In the genomic region with DNA sequence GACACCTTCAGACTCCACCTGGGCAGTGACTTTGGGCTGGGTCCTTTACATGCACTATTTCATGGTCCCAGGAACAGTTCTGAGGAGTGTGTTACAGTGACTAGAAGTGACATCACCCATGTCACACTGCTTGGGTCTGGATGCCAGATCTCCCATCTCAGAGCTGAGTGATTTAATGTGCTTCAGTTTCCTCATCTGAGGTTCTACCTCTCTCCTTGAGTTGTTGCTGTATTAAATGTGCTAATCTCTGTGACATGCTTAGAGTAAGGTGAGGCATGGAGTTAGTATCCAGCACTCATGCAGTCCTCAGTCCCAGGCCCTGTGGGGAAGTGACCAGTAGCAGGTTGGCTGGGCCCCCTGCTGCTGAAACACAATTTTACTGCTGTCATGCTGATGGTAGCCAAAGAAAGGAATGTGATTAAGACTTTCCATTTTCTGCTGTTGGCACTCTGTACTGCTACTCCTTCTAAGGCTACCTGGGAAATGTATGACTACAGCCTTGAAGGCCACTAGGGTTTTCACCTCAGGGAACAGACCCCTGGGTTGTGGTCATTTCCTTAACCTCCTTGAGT, we compare ENCODE assay signal across 10 cellular contexts.
DNase-seq lines count a peak whose midpoint lies in the region; ATAC-seq and TF ChIP-seq lines count a peak whose summit lies in the region.
"Had no signal": no experiment of that assay in that cellular context is flagged by ENCODE, and none has a peak within 500 bp of the region (broad histone marks: within the 10 kb centered on the region; RNA-seq: fewer than 3 reads in every experiment).

No MANE protein-coding gene starts in this region.

- no peak overlapping the region for H3K14ac ChIP-seq in H9 (ENCODE audit: insufficient read depth, low read length)

- H3K27me3 ChIP-seq in hepatocyte, result no peaks in the 10 kb centered on the region
- H3K27me3 ChIP-seq in H9 (ENCODE audit: insufficient read depth, low read length), result no peaks in the 10 kb centered on the region
- H3K27me3 ChIP-seq: brain microvascular endothelial cell had no signal

- no peaks in the 10 kb centered on the region for H3K23me2 ChIP-seq in H9 (ENCODE audit: insufficient read length, low read depth, low read length, poor library complexity, severe bottlenecking)

- peak overlapping the region; percentile 27 for H3K27ac ChIP-seq in hepatocyte
- no peak overlapping the region for H3K27ac ChIP-seq in H9 (ENCODE audit: insufficient read length, low read depth, low read length)
- H3K27ac ChIP-seq: brain microvascular endothelial cell had no signal

- no peak overlapping the region for H4K8ac ChIP-seq in H9 (replicated peaks; ENCODE audit: insufficient read length, low read depth, low read length)

- H3K27ac Mint-ChIP-seq in IgD-negative memory B cell (peak overlapping the region in 2 of 3 donors; percentile 36 to 88), H9 (no peak overlapping the region)
- H3K27ac Mint-ChIP-seq: mesothelial cell of epicardium had no signal

- H3K9me3 Mint-ChIP-seq in IgD-negative memory B cell (no peaks in the 10 kb centered on the region), H9 (peaks cover 71 to 77% of the 10 kb centered on the region in 2 experiments)

- H2BK12ac ChIP-seq in H9 (ENCODE audit: insufficient read length, low read depth, low read length), result no peak overlapping the region

- H2BK5ac ChIP-seq in H9 (ENCODE audit: insufficient read length, low read length), result no peak overlapping the region

- H3K4me3 Mint-ChIP-seq in IgD-negative memory B cell, result peak overlapping the region in 2 of 4 donors; percentile 85 to 87
- no peak overlapping the region for H3K4me3 Mint-ChIP-seq in H9
- H3K4me3 Mint-ChIP-seq: mesothelial cell of epicardium had no signal

- H3K9me2 ChIP-seq in hepatocyte (replicated peaks; ENCODE audit: insufficient read depth), result no peaks in the 10 kb centered on the region

- H4K20me1 ChIP-seq in hepatocyte (ENCODE audit: insufficient read depth, poor library complexity, severe bottlenecking), result no peaks in the 10 kb centered on the region
- H4K20me1 ChIP-seq in H9 (ENCODE audit: control insufficient read depth, insufficient read depth, insufficient read length), result no peaks in the 10 kb centered on the region

- TF ChIP-seq CTCF in hepatocyte (IDR thresholded peaks at IDR 0.05; ENCODE audit: poor library complexity) (no peak), H9 (conservative IDR thresholded peaks at IDR 0.05) (no peak)

- no peak overlapping the region for H3K56ac ChIP-seq in H9 (ENCODE audit: insufficient read length, low read depth, low read length)

- H2AFZ ChIP-seq in hepatocyte (no peak overlapping the region), H9 (ENCODE audit: low read length) (no peak overlapping the region)

- H3K27me3 Mint-ChIP-seq in IgD-negative memory B cell (peaks cover 11% of the 10 kb centered on the region), H9 (ENCODE audit: low read depth) (peaks cover 8% of the 10 kb centered on the region)

- no peaks in the 10 kb centered on the region for H3K79me2 ChIP-seq in hepatocyte
- H3K79me2 ChIP-seq in H9 (ENCODE audit: insufficient read depth, low read length), result no peaks in the 10 kb centered on the region

- no peak overlapping the region for H2BK15ac ChIP-seq in H9 (ENCODE audit: low read depth, low read length)

- H2BK120ac ChIP-seq in H9 (ENCODE audit: low read depth, low read length, poor library complexity, severe bottlenecking), result no peak overlapping the region

- H4K5ac ChIP-seq in H9 (ENCODE audit: insufficient read length, low read depth, low read length), result no peak overlapping the region

- DNase-seq in hepatocyte (ENCODE audit: low spot score) (no peak), iPS-NIHi11 (ENCODE audit: low spot score) (no peak), H9 (no peak)
- DNase-seq in activated effector memory CD4-positive, alpha-beta T cell treated with Interleukin-2 at 50 U/mL for 16 hours, result no peak
- DNase-seq: brain microvascular endothelial cell, foreskin fibroblast had no signal

- peaks cover 15 to 31% (median 20%) of the 10 kb centered on the region in 3 donors for H3K4me1 Mint-ChIP-seq in IgD-negative memory B cell
- H3K4me1 Mint-ChIP-seq in H9, result peaks cover 13 to 23% of the 10 kb centered on the region in 2 experiments

- no peaks in the 10 kb centered on the region for H3K36me3 ChIP-seq in hepatocyte (replicated peaks; ENCODE audit: insufficient read depth, low read depth)
- H3K36me3 ChIP-seq: brain microvascular endothelial cell had no signal

- no peak overlapping the region for H2AK5ac ChIP-seq in H9 (ENCODE audit: insufficient read length, low read length)

- no peaks in the 10 kb centered on the region for H3K79me1 ChIP-seq in H9 (ENCODE audit: insufficient read depth, low read depth, low read length, poor library complexity, severe bottlenecking)

- no peak overlapping the region for H3K18ac ChIP-seq in H9 (ENCODE audit: insufficient read length, low read depth, low read length)

- H3K9ac ChIP-seq in H9 (ENCODE audit: extremely low read depth, insufficient read length, low read length), result no peak overlapping the region

- H3K4me2 ChIP-seq in hepatocyte (no peak overlapping the region), H9 (ENCODE audit: insufficient read depth, insufficient read length, low read length) (no peak overlapping the region)

- H3K9me3 ChIP-seq in hepatocyte (ENCODE audit: low read depth) (no peaks in the 10 kb centered on the region), H9 (ENCODE audit: control insufficient read depth, low read depth, low read length) (no peaks in the 10 kb centered on the region)

- no peak overlapping the region for H4K91ac ChIP-seq in H9 (ENCODE audit: insufficient read length, low read depth, low read length)

- H3K4ac ChIP-seq in H9 (ENCODE audit: low read depth, low read length), result no peak overlapping the region

- H3K4me1 ChIP-seq in hepatocyte (ENCODE audit: insufficient read depth) (peaks cover 28% of the 10 kb centered on the region), H9 (ENCODE audit: insufficient read depth, low read length) (peaks cover 3% of the 10 kb centered on the region; the same call in 1 of the 2 replicates)

- no peak overlapping the region for H2BK20ac ChIP-seq in H9 (ENCODE audit: low read depth, low read length, poor library complexity, severe bottlenecking)

- H3K36me3 Mint-ChIP-seq in IgD-negative memory B cell, result no peaks in the 10 kb centered on the region
- peaks cover 5 to 9% (median 7%) of the 10 kb centered on the region in 3 experiments; a peak in 6 of 7 replicates for H3K36me3 Mint-ChIP-seq in H9 (ENCODE audit: insufficient read depth in 1 of 3, low read depth in 3 of 3)
- H3K36me3 Mint-ChIP-seq: mesothelial cell of epicardium had no signal

- H3T11ph ChIP-seq in H9 (ENCODE audit: low read length), result no peak overlapping the region

- ATAC-seq in GM18520 (IDR thresholded peaks at IDR 0.05; ENCODE audit: unreplicated experiment), result peak; percentile 5
- peak; percentile 19 for ATAC-seq in GM21515 (IDR thresholded peaks at IDR 0.05; ENCODE audit: unreplicated experiment)

- H3K23ac ChIP-seq in H9 (ENCODE audit: insufficient read length, low read depth, low read length), result no peak overlapping the region

- no peak overlapping the region for H3K4me3 ChIP-seq in hepatocyte

Comparison
In these comparisons a context has a peak if more than half of its experiments do, and no peak if none do; other contexts are left out.
1. H3K27ac Mint-ChIP-seq: peak in IgD-negative memory B cell (2 of 3); none in H9 (0 of 3).